Comparison of ENCODE assay signal across 8 cellular contexts in genomic region chr15:80099662-80100061, GRCh38. TPM values are rescaled to one million over a fixed set of nuclear protein-coding genes. Genes with fewer than 3 reads are reported as not detected.
DNase-seq lines count a peak whose midpoint lies in the region; ATAC-seq and TF ChIP-seq lines count a peak whose summit lies in the region.
"Not testable (repeated sequence)": the region's sequence is repeated elsewhere in the genome, so short reads cannot be mapped to it uniquely, and the experiment has no call there.

No MANE protein-coding gene starts in this region.

- peak overlapping the region in 3 of 4 donors; percentile 59 to 80 (median 78) for H3K4me3 Mint-ChIP-seq in IgD-negative memory B cell
- H3K4me3 Mint-ChIP-seq in memory B cell: peak overlapping the region; percentile 60

- peak; percentile 39 for DNase-seq in GM10248 (ENCODE audit: extremely low spot score)
- not testable (repeated sequence) for DNase-seq in memory B cell (ENCODE audit: low spot score in 2 of 2)

- H3K27ac Mint-ChIP-seq in IgD-negative memory B cell: peak overlapping the region in 1 of 3 donors; percentile 84
- H3K27ac Mint-ChIP-seq in memory B cell: not testable (repeated sequence)

- ATAC-seq in GM18520 (IDR thresholded peaks at IDR 0.05; ENCODE audit: unreplicated experiment) (peak; percentile 38), GM19395 (IDR thresholded peaks at IDR 0.05; ENCODE audit: unreplicated experiment) (peak; percentile 83), GM21515 (IDR thresholded peaks at IDR 0.05; ENCODE audit: unreplicated experiment) (peak; percentile 70), HG02759 (IDR thresholded peaks at IDR 0.05; ENCODE audit: unreplicated experiment) (peak; percentile 71), HG03108 (IDR thresholded peaks at IDR 0.05; ENCODE audit: unreplicated experiment) (peak; percentile 76), memory B cell (ENCODE audit: low read depth) (peak; percentile 14)

- H3K27me3 Mint-ChIP-seq in IgD-negative memory B cell, memory B cell: not testable (repeated sequence)

- POLR2A ChIA-PET in GM10248 (lab: Yijun Ruan, JAX): not testable (repeated sequence)

- TF ChIP-seq CTCF in GM10248 (IDR thresholded peaks at IDR 0.05; ENCODE audit: control extremely low read depth, extremely low read depth, low read depth, missing control alignments): not testable (repeated sequence)

- CTCF ChIA-PET in GM10248 (lab: Yijun Ruan, JAX): interaction anchor here (1.2 kb wide), 1 partner anchor 10 kb away, joined by 4 read pairs; no protein-coding TSS in a partner anchor

- peaks cover 31 to 42% (median 40%) of the 10 kb centered on the region in 3 donors for H3K4me1 Mint-ChIP-seq in IgD-negative memory B cell
- H3K4me1 Mint-ChIP-seq in memory B cell: peaks cover 27% of the 10 kb centered on the region

- H3K36me3 Mint-ChIP-seq in IgD-negative memory B cell: not testable (repeated sequence)
- H3K36me3 Mint-ChIP-seq in memory B cell: peaks cover 13% of the 10 kb centered on the region

- not testable (repeated sequence) for H3K9me3 Mint-ChIP-seq in IgD-negative memory B cell, memory B cell

RNA-seq across cellular contexts. Expression of gene ZFAND6, which starts 40.2 kb away (rescaled TPM):
- polyA plus RNA-seq in IgD-negative memory B cell: 216 TPM

RNA-seq across cellular contexts. Expression of gene FAH, which starts 53.1 kb away (rescaled TPM):
- polyA plus RNA-seq in IgD-negative memory B cell: 2.5 TPM

Comparison
In these comparisons a context has a peak if more than half of its experiments do, and no peak if none do; other contexts are left out.
1. ATAC-seq: peak in every context shown above with its lines; median percentile 83 in GM19395; 76 in HG03108; 71 in HG02759; 70 in GM21515; 38 in GM18520; 14 in memory B cell.